ENCODE assay signal across 1 cellular context in the genomic region with DNA sequence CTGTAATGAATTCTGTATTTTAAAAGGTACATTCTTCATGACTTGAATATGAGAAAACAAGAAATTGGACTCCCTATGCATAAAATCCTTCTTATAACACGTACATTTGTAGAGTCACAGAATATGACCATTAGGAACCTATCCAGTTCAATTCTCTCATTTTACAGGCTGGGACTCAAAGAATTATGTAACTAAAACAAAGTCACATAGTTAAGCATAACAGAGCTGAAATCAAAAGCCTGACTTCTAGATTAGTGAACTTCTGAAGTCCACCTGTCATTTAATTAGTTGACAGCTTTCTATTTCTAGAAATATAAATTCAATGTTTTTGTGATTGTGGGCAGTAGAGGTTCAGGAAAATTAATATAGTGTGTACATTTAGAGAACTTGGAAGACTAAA.
TF ChIP-seq lines count a peak whose summit lies in the region.

No MANE protein-coding gene starts in this region.

TF ChIP-seq in HepG2, 621 proteins besides CTCF, POLR2A, EP300 and RAD21 (continued from another document):
- TF ChIP-seq, protein P1, sequence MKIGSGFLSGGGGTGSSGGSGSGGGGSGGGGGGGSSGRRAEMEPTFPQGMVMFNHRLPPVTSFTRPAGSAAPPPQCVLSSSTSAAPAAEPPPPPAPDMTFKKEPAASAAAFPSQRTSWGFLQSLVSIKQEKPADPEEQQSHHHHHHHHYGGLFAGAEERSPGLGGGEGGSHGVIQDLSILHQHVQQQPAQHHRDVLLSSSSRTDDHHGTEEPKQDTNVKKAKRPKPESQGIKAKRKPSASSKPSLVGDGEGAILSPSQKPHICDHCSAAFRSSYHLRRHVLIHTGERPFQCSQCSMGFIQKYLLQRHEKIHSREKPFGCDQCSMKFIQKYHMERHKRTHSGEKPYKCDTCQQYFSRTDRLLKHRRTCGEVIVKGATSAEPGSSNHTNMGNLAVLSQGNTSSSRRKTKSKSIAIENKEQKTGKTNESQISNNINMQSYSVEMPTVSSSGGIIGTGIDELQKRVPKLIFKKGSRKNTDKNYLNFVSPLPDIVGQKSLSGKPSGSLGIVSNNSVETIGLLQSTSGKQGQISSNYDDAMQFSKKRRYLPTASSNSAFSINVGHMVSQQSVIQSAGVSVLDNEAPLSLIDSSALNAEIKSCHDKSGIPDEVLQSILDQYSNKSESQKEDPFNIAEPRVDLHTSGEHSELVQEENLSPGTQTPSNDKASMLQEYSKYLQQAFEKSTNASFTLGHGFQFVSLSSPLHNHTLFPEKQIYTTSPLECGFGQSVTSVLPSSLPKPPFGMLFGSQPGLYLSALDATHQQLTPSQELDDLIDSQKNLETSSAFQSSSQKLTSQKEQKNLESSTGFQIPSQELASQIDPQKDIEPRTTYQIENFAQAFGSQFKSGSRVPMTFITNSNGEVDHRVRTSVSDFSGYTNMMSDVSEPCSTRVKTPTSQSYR (CRISPR knock-in tag; IDR thresholded peaks at IDR 0.05; ENCODE audit: borderline replicate concordance) = no peak
- TF ChIP-seq CENPT (CRISPR knock-in tag; IDR thresholded peaks at IDR 0.05; ENCODE audit: low read depth) (no peak), SIX4 (CRISPR knock-in tag; IDR thresholded peaks at IDR 0.05) (no peak), ZNF180 (CRISPR knock-in tag; IDR thresholded peaks at IDR 0.05; ENCODE audit: borderline replicate concordance, low read depth) (no peak), PHF21A (CRISPR knock-in tag; IDR thresholded peaks at IDR 0.05) (no peak), ZNF841 (CRISPR knock-in tag; IDR thresholded peaks at IDR 0.05; ENCODE audit: borderline replicate concordance) (no peak), RFX3 (CRISPR knock-in tag; IDR thresholded peaks at IDR 0.05) (no peak), ZBTB7A (CRISPR knock-in tag; IDR thresholded peaks at IDR 0.05) (no peak), MED1 (CRISPR knock-in tag; IDR thresholded peaks at IDR 0.05) (no peak), ZNF737 (CRISPR knock-in tag; IDR thresholded peaks at IDR 0.05; ENCODE audit: borderline replicate concordance) (no peak)
- TF ChIP-seq, protein P2, sequence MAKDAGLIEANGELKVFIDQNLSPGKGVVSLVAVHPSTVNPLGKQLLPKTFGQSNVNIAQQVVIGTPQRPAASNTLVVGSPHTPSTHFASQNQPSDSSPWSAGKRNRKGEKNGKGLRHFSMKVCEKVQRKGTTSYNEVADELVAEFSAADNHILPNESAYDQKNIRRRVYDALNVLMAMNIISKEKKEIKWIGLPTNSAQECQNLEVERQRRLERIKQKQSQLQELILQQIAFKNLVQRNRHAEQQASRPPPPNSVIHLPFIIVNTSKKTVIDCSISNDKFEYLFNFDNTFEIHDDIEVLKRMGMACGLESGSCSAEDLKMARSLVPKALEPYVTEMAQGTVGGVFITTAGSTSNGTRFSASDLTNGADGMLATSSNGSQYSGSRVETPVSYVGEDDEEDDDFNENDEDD (CRISPR knock-in tag; IDR thresholded peaks at IDR 0.05; ENCODE audit: borderline replicate concordance) = no peak
